Comparison of ENCODE assay signal across 22 cellular contexts in genomic region chr16:85913141-85913601, GRCh38. TPM values are rescaled to one million over a fixed set of nuclear protein-coding genes. Genes with fewer than 3 reads are reported as not detected.
DNase-seq lines count a peak whose midpoint lies in the region; ATAC-seq and TF ChIP-seq lines count a peak whose summit lies in the region.
"Had no signal": no experiment of that assay in that cellular context is flagged by ENCODE, and none has a peak within 500 bp of the region (broad histone marks: within the 10 kb centered on the region; RNA-seq: fewer than 3 reads in every experiment).

No MANE protein-coding gene starts in this region.

- POLR2A ChIA-PET in activated CD4-positive, alpha-beta T cell treated with anti-CD3 and anti-CD28 coated beads, Interleukin-2, amount 10 ng/mL, durations not matched to agents 7 days and 5 days (lab: Charles Lee): no interaction called here
- POLR2A ChIA-PET in activated naive CD8-positive, alpha-beta T cell treated with anti-CD3 and anti-CD28 coated beads, Interleukin-2, amount 10 ng/mL, durations not matched to agents 7 days and 5 days (lab: Charles Lee): interaction anchor here (1.1 kb wide), 1 partner anchor 23 kb away, joined by 4 read pairs; no protein-coding TSS in a partner anchor

- peaks cover 28% of the 10 kb centered on the region for H3K36me3 Mint-ChIP-seq in activated CD4-positive, alpha-beta T cell treated with anti-CD3 and anti-CD28 coated beads, Interleukin-2, amount 10 ng/mL, durations not matched to agents 7 days and 5 days (ENCODE audit: low read depth)
- H3K36me3 Mint-ChIP-seq in activated naive CD8-positive, alpha-beta T cell treated with anti-CD3 and anti-CD28 coated beads, Interleukin-2, amount 10 ng/mL, durations not matched to agents 7 days and 5 days: peaks cover 24% of the 10 kb centered on the region
- H3K36me3 Mint-ChIP-seq in nephron (ENCODE audit: low read depth): no peaks in the 10 kb centered on the region
- peaks cover 23% of the 10 kb centered on the region for H3K36me3 Mint-ChIP-seq in effector memory CD8-positive, alpha-beta T cell (ENCODE audit: insufficient read depth)

- TF ChIP-seq POLR2A in upper lobe of left lung (IDR thresholded peaks at IDR 0.05): no peak

- no peaks in the 10 kb centered on the region for H3K9me3 ChIP-seq in upper lobe of left lung
- H3K9me3 ChIP-seq: adrenal gland, pancreas, sigmoid colon, SJSA1 had no signal

- H3K27ac Mint-ChIP-seq in activated CD4-positive, alpha-beta T cell treated with anti-CD3 and anti-CD28 coated beads, Interleukin-2, amount 10 ng/mL, durations not matched to agents 7 days and 5 days: peak overlapping the region; percentile 31
- peak overlapping the region; percentile 70 for H3K27ac Mint-ChIP-seq in activated naive CD8-positive, alpha-beta T cell treated with anti-CD3 and anti-CD28 coated beads, Interleukin-2, amount 10 ng/mL, durations not matched to agents 7 days and 5 days
- peak overlapping the region; percentile 17 to 97 (median 96) for H3K27ac Mint-ChIP-seq in nephron
- no peak overlapping the region for H3K27ac Mint-ChIP-seq in effector memory CD8-positive, alpha-beta T cell
- H3K27ac Mint-ChIP-seq: activated T-helper 2 cell treated with anti-CD3 and anti-CD28 coated beads, Interferon-gamma antibody, Interleukin-2, Interleukin-4, amounts not matched to agents 10 μg/mL and 5 μg/mL and 100 μg/mL, durations not matched to agents 14 hours and 24 hours and 36 hours; T-helper 1 cell treated with Interleukin-12 subunit alpha and Interleukin-12 subunit beta and Interleukin-4 antibody, amounts not matched to agents 30 μg/mL and 1 μg/mL, for 36 hours had no signal

- H3K27me3 ChIP-seq in upper lobe of left lung: no peaks in the 10 kb centered on the region
- H3K27me3 ChIP-seq: adrenal gland, pancreas, sigmoid colon, SJSA1 had no signal

- TF ChIP-seq CTCF in nephron (IDR thresholded peaks at IDR 0.05; ENCODE audit: unreplicated experiment in 3 of 3): no peak
- no peak for TF ChIP-seq CTCF in upper lobe of left lung (IDR thresholded peaks at IDR 0.05)

- peaks cover 13 to 48% (median 24%) of the 10 kb centered on the region in 4 donors for H3K4me1 ChIP-seq in upper lobe of left lung

- CTCF ChIA-PET in activated CD4-positive, alpha-beta T cell treated with anti-CD3 and anti-CD28 coated beads, Interleukin-2, amount 10 ng/mL, durations not matched to agents 7 days and 5 days (lab: Charles Lee): no interaction called here

- H3K4me3 Mint-ChIP-seq in activated CD4-positive, alpha-beta T cell treated with anti-CD3 and anti-CD28 coated beads, Interleukin-2, amount 10 ng/mL, durations not matched to agents 7 days and 5 days: no peak overlapping the region
- H3K4me3 Mint-ChIP-seq in activated naive CD8-positive, alpha-beta T cell treated with anti-CD3 and anti-CD28 coated beads, Interleukin-2, amount 10 ng/mL, durations not matched to agents 7 days and 5 days: no peak overlapping the region
- no peak overlapping the region for H3K4me3 Mint-ChIP-seq in nephron
- no peak overlapping the region for H3K4me3 Mint-ChIP-seq in effector memory CD8-positive, alpha-beta T cell
- H3K4me3 Mint-ChIP-seq: T-helper 1 cell treated with Interleukin-12 subunit alpha and Interleukin-12 subunit beta and Interleukin-4 antibody, amounts not matched to agents 30 μg/mL and 1 μg/mL, for 36 hours had no signal

- H3K27ac ChIP-seq in upper lobe of left lung: peak overlapping the region in 3 of 4 donors; percentile 24 to 61 (median 38)
- H3K27ac ChIP-seq: 22Rv1, pancreas, sigmoid colon, SJSA1 had no signal

- no peaks in the 10 kb centered on the region for H3K36me3 ChIP-seq in upper lobe of left lung
- H3K36me3 ChIP-seq: adrenal gland, pancreas, sigmoid colon, SJSA1 had no signal

- no peak overlapping the region for H3K4me3 ChIP-seq in upper lobe of left lung
- H3K4me3 ChIP-seq: adrenal gland, pancreas, sigmoid colon, SJSA1 had no signal

- H3K27me3 Mint-ChIP-seq in activated CD4-positive, alpha-beta T cell treated with anti-CD3 and anti-CD28 coated beads, Interleukin-2, amount 10 ng/mL, durations not matched to agents 7 days and 5 days: no peaks in the 10 kb centered on the region
- no peaks in the 10 kb centered on the region for H3K27me3 Mint-ChIP-seq in activated naive CD8-positive, alpha-beta T cell treated with anti-CD3 and anti-CD28 coated beads, Interleukin-2, amount 10 ng/mL, durations not matched to agents 7 days and 5 days
- peaks cover 65% of the 10 kb centered on the region for H3K27me3 Mint-ChIP-seq in nephron (ENCODE audit: low read depth)
- no peaks in the 10 kb centered on the region for H3K27me3 Mint-ChIP-seq in effector memory CD8-positive, alpha-beta T cell

- peaks cover 15% of the 10 kb centered on the region for H3K4me1 Mint-ChIP-seq in activated CD4-positive, alpha-beta T cell treated with anti-CD3 and anti-CD28 coated beads, Interleukin-2, amount 10 ng/mL, durations not matched to agents 7 days and 5 days
- H3K4me1 Mint-ChIP-seq in activated naive CD8-positive, alpha-beta T cell treated with anti-CD3 and anti-CD28 coated beads, Interleukin-2, amount 10 ng/mL, durations not matched to agents 7 days and 5 days: peaks cover 28% of the 10 kb centered on the region
- peaks cover 21% of the 10 kb centered on the region for H3K4me1 Mint-ChIP-seq in nephron
- H3K4me1 Mint-ChIP-seq in effector memory CD8-positive, alpha-beta T cell (ENCODE audit: low read depth in 2 of 2): peaks cover 5 to 19% of the 10 kb centered on the region in 2 donors

- H3K9me3 Mint-ChIP-seq in activated CD4-positive, alpha-beta T cell treated with anti-CD3 and anti-CD28 coated beads, Interleukin-2, amount 10 ng/mL, durations not matched to agents 7 days and 5 days: no peaks in the 10 kb centered on the region
- no peaks in the 10 kb centered on the region for H3K9me3 Mint-ChIP-seq in activated naive CD8-positive, alpha-beta T cell treated with anti-CD3 and anti-CD28 coated beads, Interleukin-2, amount 10 ng/mL, durations not matched to agents 7 days and 5 days
- no peaks in the 10 kb centered on the region for H3K9me3 Mint-ChIP-seq in nephron
- H3K9me3 Mint-ChIP-seq in effector memory CD8-positive, alpha-beta T cell: no peaks in the 10 kb centered on the region
- H3K9me3 Mint-ChIP-seq: activated T-helper 2 cell treated with anti-CD3 and anti-CD28 coated beads, Interferon-gamma antibody, Interleukin-2, Interleukin-4, amounts not matched to agents 10 μg/mL and 5 μg/mL and 100 μg/mL, durations not matched to agents 14 hours and 24 hours and 36 hours; T-helper 1 cell treated with Interleukin-12 subunit alpha and Interleukin-12 subunit beta and Interleukin-4 antibody, amounts not matched to agents 30 μg/mL and 1 μg/mL, for 36 hours had no signal

- 92 to 98% methylated on average over 8 to 12 of the region's 12 CpGs for WGBS in upper lobe of left lung, 2 donors

- TF ChIP-seq EP300 in upper lobe of left lung (IDR thresholded peaks at IDR 0.05): no peak

- DNase-seq in activated CD4-positive, alpha-beta T cell treated with anti-CD3 and anti-CD28 coated beads, Interleukin-2, amount 10 ng/mL, durations not matched to agents 7 days and 5 days: no peak
- DNase-seq in activated CD4-positive, alpha-beta T cell treated with anti-CD3 and anti-CD28 coated beads, Interleukin-2, amount 50 U/mL, for 1 hour: no peak
- no peak for DNase-seq in activated naive CD8-positive, alpha-beta T cell treated with anti-CD3 and anti-CD28 coated beads, Interleukin-2, amount 10 ng/mL, durations not matched to agents 7 days and 5 days
- DNase-seq in upper lobe of left lung (no peak), NCI-H2227 treated with DMSO at 0.1 percent for 48 hours (lab: John Stamatoyannopoulos, UW) (no peak)
- no peak for DNase-seq in effector memory CD8-positive, alpha-beta T cell
- DNase-seq: activated CD4-positive, alpha-beta T cell treated with anti-CD3 and anti-CD28 coated beads for 4 hours; NCI-H1105; NCI-H2029 treated with DMSO at 0.1 percent for 48 hours; NCI-H446 treated with DMSO at 0.1 percent for 48 hours; pancreas had no signal

- no peak for ATAC-seq in activated naive CD8-positive, alpha-beta T cell treated with anti-CD3 and anti-CD28 coated beads, Interleukin-2, amount 10 ng/mL, durations not matched to agents 7 days and 5 days (ENCODE audit: low read depth)
- ATAC-seq in upper lobe of left lung (ENCODE audit: low FRiP score in 2 of 2): no peak
- no peak for ATAC-seq in effector memory CD8-positive, alpha-beta T cell (replicated peaks)
- no peak for ATAC-seq in esophagus mucosa
- ATAC-seq: HepG2 had no signal

RNA-seq across cellular contexts. Expression of gene IRF8, which starts 14.2 kb away (rescaled TPM):
- total RNA-seq in activated CD4-positive, alpha-beta T cell treated with anti-CD3 and anti-CD28 coated beads, Interleukin-2, amount 10 ng/mL, durations not matched to agents 7 days and 5 days: 10 to 100 TPM; 11.6 to 14.7 TPM
- total RNA-seq in activated naive CD8-positive, alpha-beta T cell treated with anti-CD3 and anti-CD28 coated beads, Interleukin-2, amount 10 ng/mL, durations not matched to agents 7 days and 5 days: 10 to 100 TPM; 27.8 to 30.8 TPM
- total RNA-seq in upper lobe of left lung: 100 to 1,000 TPM in 1 of 6 donors, 10 to 100 TPM in 5; 41.5 to 141 (median 72.8) TPM
- total RNA-seq in esophagus mucosa: 2.2 TPM
- total RNA-seq: fibroblast of lung, HepG2, myocyte had no signal

Comparison
In these comparisons a context has a peak if more than half of its experiments do, and no peak if none do; other contexts are left out.
1. H3K27ac Mint-ChIP-seq: peak in activated CD4-positive, alpha-beta T cell treated with anti-CD3 and anti-CD28 coated beads, Interleukin-2, amount 10 ng/mL, durations not matched to agents 7 days and 5 days (single experiment), activated naive CD8-positive, alpha-beta T cell treated with anti-CD3 and anti-CD28 coated beads, Interleukin-2, amount 10 ng/mL, durations not matched to agents 7 days and 5 days (single experiment) and nephron (3 of 3); none in effector memory CD8-positive, alpha-beta T cell (0 of 2).